Comparison of ENCODE assay signal across 18 cellular contexts in the genomic region with DNA sequence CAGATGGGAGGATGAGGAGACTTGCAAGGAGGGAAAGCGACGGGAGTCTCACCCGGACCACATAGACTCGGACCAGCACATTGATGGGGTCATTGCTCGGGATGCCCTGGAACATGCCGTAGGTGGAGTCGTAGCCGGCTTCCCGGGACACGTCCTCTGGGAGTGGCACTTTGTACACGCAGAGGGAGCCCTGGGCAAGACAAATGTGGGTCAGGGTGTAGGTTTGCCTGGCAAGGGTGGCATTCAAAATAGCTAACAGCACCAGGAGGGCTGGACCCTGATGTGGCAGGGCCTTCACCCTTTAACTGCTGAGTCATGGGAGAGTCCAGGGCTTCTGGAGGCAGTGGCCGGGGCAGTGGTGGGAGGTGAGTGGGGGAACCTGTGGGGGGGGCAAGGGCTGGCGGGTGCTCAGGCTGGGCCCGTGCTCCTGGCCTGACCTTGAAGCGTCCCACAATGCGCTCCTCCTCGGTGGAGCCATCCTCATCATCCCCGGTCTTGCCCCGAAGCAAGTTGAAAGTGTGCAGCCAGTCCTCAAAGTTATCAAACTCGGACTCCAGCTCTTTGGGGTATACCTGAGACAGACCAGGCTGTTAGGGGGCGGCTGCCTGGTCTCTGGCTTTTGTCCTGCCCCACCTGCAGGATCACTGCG. TPM values are rescaled to one million over a fixed set of nuclear protein-coding genes. Genes with fewer than 3 reads are reported as not detected.
DNase-seq lines count a peak whose midpoint lies in the region; ATAC-seq, FAIRE-seq and TF ChIP-seq lines count a peak whose summit lies in the region.
"Had no signal": no experiment of that assay in that cellular context is flagged by ENCODE, and none has a peak within 500 bp of the region (broad histone marks: within the 10 kb centered on the region; RNA-seq: fewer than 3 reads in every experiment).

No MANE protein-coding gene starts in this region.

- no peak for TF ChIP-seq CTCF in A549 (IDR thresholded peaks at IDR 0.05)
- no peak for TF ChIP-seq CTCF in RWPE2 (IDR thresholded peaks at IDR 0.05; ENCODE audit: poor library complexity, severe bottlenecking)
- no peak for TF ChIP-seq CTCF in kidney (IDR thresholded peaks at IDR 0.05; ENCODE audit: borderline replicate concordance, extremely low read depth, insufficient read depth)

- H3K9me3 ChIP-seq in A549 (no peaks in the 10 kb centered on the region), RWPE2 (ENCODE audit: severe bottlenecking) (no peaks in the 10 kb centered on the region), kidney (ENCODE audit: control insufficient read depth in 1 of 2, low read length in 2 of 2) (peaks cover 2 to 10% of the 10 kb centered on the region in 2 donors)

- POLR2A ChIA-PET in A549 (lab: Yijun Ruan, JAX), result no interaction called here

- peak in 1 of 2 experiments; percentile 35 for DNase-seq in A549 (ENCODE audit: low read depth in 1 of 2, low spot score in 1 of 2)
- DNase-seq in RWPE2 (ENCODE audit: low spot score), result peak; percentile 35
- peak; percentile 63 for DNase-seq in kidney
- DNase-seq in posterior vena cava (ENCODE audit: low spot score), result peak; percentile 60
- no peak for DNase-seq in NCI-H128 (lab: John Stamatoyannopoulos, UW; ENCODE audit: unreplicated experiment)
- DNase-seq in A172 (ENCODE audit: low spot score), result no peak
- no peak for DNase-seq in activated CD4-positive, alpha-beta T cell treated with anti-CD3 and anti-CD28 coated beads for 1 hour
- DNase-seq in activated naive CD4-positive, alpha-beta T cell treated with anti-CD3 and anti-CD28 coated beads for 36 hours, result no peak
- DNase-seq: 8988T; CD8-positive, alpha-beta T cell; COR-L47; GF-D8; GOT3 had no signal

- intact Hi-C loops in kidney (cut with DNase I) (no loop called here), posterior vena cava (cut with DNase I) (no loop called here)
- intact Hi-C loops in activated naive CD4-positive, alpha-beta T cell treated with anti-CD3 and anti-CD28 coated beads for 36 hours (cut with micrococcal nuclease), result no loop called here

- no peak for TF ChIP-seq RAD21 in A549 (conservative IDR thresholded peaks at IDR 0.05 in 1 of 2, IDR thresholded peaks at IDR 0.05 in 1 of 2)

- WGBS in A549 (ENCODE audit: missing lambda C conversion rate), result 88% methylated on average over 22 of the region's 22 CpGs

- peaks cover 11% of the 10 kb centered on the region for H3K9me3 Mint-ChIP-seq in activated naive CD4-positive, alpha-beta T cell treated with anti-CD3 and anti-CD28 coated beads for 36 hours

- no peaks in the 10 kb centered on the region for H3K36me3 Mint-ChIP-seq in activated naive CD4-positive, alpha-beta T cell treated with anti-CD3 and anti-CD28 coated beads for 36 hours (ENCODE audit: low read depth)
- H3K36me3 Mint-ChIP-seq: CD14-positive monocyte; CD8-positive, alpha-beta T cell had no signal

- no peak for TF ChIP-seq POLR2A in A549 (IDR thresholded peaks at IDR 0.05; ENCODE audit: low read length)

- CTCF ChIA-PET in A549 (lab: Yijun Ruan, JAX), result interaction anchor here (0.9 to 2.3 kb wide), 7 partner anchors 9 to 322 kb away, joined by 3 to 14 read pairs (median 6); no protein-coding TSS in a partner anchor
- CTCF ChIA-PET in activated naive CD4-positive, alpha-beta T cell treated with anti-CD3 and anti-CD28 coated beads for 36 hours (lab: Charles Lee), result interaction anchor here (0.6 to 1.4 kb wide), 5 partner anchors 78 to 282 kb away, joined by 3 to 4 read pairs (median 3); no protein-coding TSS in a partner anchor

- no peak overlapping the region for H3K4me2 ChIP-seq in A549

- FAIRE-seq in A549 (lab: Jason Lieb, UNC) (no peak), kidney (lab: Jason Lieb, UNC) (no peak)
- FAIRE-seq: GM19239 had no signal

- H3K4me3 Mint-ChIP-seq in activated naive CD4-positive, alpha-beta T cell treated with anti-CD3 and anti-CD28 coated beads for 36 hours, result no peak overlapping the region
- H3K4me3 Mint-ChIP-seq: CD14-positive monocyte; CD8-positive, alpha-beta T cell had no signal

- H3K27me3 ChIP-seq in RWPE2 (ENCODE audit: insufficient read depth, poor library complexity, severe bottlenecking), result no peaks in the 10 kb centered on the region

- peaks cover 18% of the 10 kb centered on the region for H3K4me1 ChIP-seq in A549
- no peaks in the 10 kb centered on the region for H3K4me1 ChIP-seq in RWPE2 (ENCODE audit: insufficient read depth, poor library complexity, severe bottlenecking)
- no peaks in the 10 kb centered on the region for H3K4me1 ChIP-seq in kidney (ENCODE audit: control insufficient read depth in 1 of 2, insufficient read depth in 1 of 2, low read depth in 1 of 2, low read length in 2 of 2)
- H3K4me1 ChIP-seq: HAP-1 had no signal

- H3K9ac ChIP-seq in kidney (ENCODE audit: low read length in 2 of 2), result no peak overlapping the region

- ATAC-seq in A549 (no peak), RWPE2 (ENCODE audit: low read depth) (no peak)
- ATAC-seq: CD8-positive, alpha-beta T cell had no signal

- H3K27ac Mint-ChIP-seq in activated naive CD4-positive, alpha-beta T cell treated with anti-CD3 and anti-CD28 coated beads for 36 hours, result no peak overlapping the region
- H3K27ac Mint-ChIP-seq: CD8-positive, alpha-beta T cell had no signal

- no peak for TF ChIP-seq EP300 in A549 (IDR thresholded peaks at IDR 0.05)

- H3K4me1 Mint-ChIP-seq in activated naive CD4-positive, alpha-beta T cell treated with anti-CD3 and anti-CD28 coated beads for 36 hours (ENCODE audit: low read depth), result peaks cover 2% of the 10 kb centered on the region

- no peaks in the 10 kb centered on the region for H3K27me3 Mint-ChIP-seq in activated naive CD4-positive, alpha-beta T cell treated with anti-CD3 and anti-CD28 coated beads for 36 hours (ENCODE audit: low read depth)

- H3K27ac ChIP-seq in A549, result peak overlapping the region; percentile 43 to 78
- H3K27ac ChIP-seq in RWPE2 (ENCODE audit: poor library complexity, severe bottlenecking), result no peak overlapping the region
- H3K27ac ChIP-seq in kidney (ENCODE audit: low read depth in 2 of 2, low read length in 2 of 2), result no peak overlapping the region

- H3K4me3 ChIP-seq in A549, result no peak overlapping the region
- H3K4me3 ChIP-seq in RWPE2 (ENCODE audit: severe bottlenecking), result no peak overlapping the region
- H3K4me3 ChIP-seq in kidney (ENCODE audit: low read length in 2 of 2), result no peak overlapping the region
- H3K4me3 ChIP-seq: HAP-1 had no signal

- H3K36me3 ChIP-seq in RWPE2 (ENCODE audit: low read depth) (no peaks in the 10 kb centered on the region), kidney (ENCODE audit: control insufficient read depth in 1 of 2, insufficient read depth in 2 of 2, low read length in 2 of 2) (no peaks in the 10 kb centered on the region)
- H3K36me3 ChIP-seq: HAP-1 had no signal

TF ChIP-seq in A549, 52 proteins besides CTCF, POLR2A, EP300 and RAD21:
- TF ChIP-seq, protein P1, sequence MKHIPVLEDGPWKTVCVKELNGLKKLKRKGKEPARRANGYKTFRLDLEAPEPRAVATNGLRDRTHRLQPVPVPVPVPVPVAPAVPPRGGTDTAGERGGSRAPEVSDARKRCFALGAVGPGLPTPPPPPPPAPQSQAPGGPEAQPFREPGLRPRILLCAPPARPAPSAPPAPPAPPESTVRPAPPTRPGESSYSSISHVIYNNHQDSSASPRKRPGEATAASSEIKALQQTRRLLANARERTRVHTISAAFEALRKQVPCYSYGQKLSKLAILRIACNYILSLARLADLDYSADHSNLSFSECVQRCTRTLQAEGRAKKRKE (CRISPR knock-in tag; IDR thresholded peaks at IDR 0.05; ENCODE audit: low read depth), result no peak
- TF ChIP-seq HOXA7 (CRISPR knock-in tag; IDR thresholded peaks at IDR 0.05), result no peak
- TF ChIP-seq MAFK (IDR thresholded peaks at IDR 0.05; ENCODE audit: partially characterized antibody), result peak; percentile 79
- TF ChIP-seq, protein P2, sequence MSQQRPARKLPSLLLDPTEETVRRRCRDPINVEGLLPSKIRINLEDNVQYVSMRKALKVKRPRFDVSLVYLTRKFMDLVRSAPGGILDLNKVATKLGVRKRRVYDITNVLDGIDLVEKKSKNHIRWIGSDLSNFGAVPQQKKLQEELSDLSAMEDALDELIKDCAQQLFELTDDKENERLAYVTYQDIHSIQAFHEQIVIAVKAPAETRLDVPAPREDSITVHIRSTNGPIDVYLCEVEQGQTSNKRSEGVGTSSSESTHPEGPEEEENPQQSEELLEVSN (IDR thresholded peaks at IDR 0.05; ENCODE audit: borderline replicate concordance, low read depth), result no peak
- TF ChIP-seq ELK1 (IDR thresholded peaks at IDR 0.05; ENCODE audit: low read depth, low read length), result no peak
- TF ChIP-seq NFE2L2 (conservative IDR thresholded peaks at IDR 0.05; ENCODE audit: low read length), result peak; percentile 82
- no peak for TF ChIP-seq MAX (IDR thresholded peaks at IDR 0.05)

RNA-seq across cellular contexts. Expression of gene OTOF, which starts 11.1 kb away (rescaled TPM):
- polyA plus RNA-seq in A549 (2011; rRNA removed) (0.13 and 0.22 TPM in 2 replicates), A549 (2017; fragmentation: RNase III; extraction: RNeasy Plus Mini Kit Qiagen cat#74134 plus additional on column Dnase treatment) (0.05 to 0.18 TPM (median 0.08 TPM) in 3 replicates), kidney (ENCODE audit: insufficient read depth, low read depth, low replicate concordance) (not detected)
- 0.15 and 0.17 TPM in 2 replicates for polyA plus RNA-seq in A549 (2012; cell fraction: cytosol; rRNA removed)
- 0.24 and 0.34 TPM in 2 replicates for polyA plus RNA-seq in A549 (2012; cell fraction: nucleus; rRNA removed)
- polyA minus RNA-seq in A549 (2011; rRNA and poly(A)+ RNA removed), result 0.49 and 0.74 TPM in 2 replicates
- total RNA-seq in kidney (0.16 TPM), posterior vena cava (under 1 TPM; 0.29 to 0.32 TPM)
- 2.1 TPM in 1 of 2 replicates, not detected in the other for total RNA-seq in A172 (2014; rRNA removed; shearing (Covaris generic))
- under 1 TPM; 0.45 to 0.52 TPM for total RNA-seq in activated naive CD4-positive, alpha-beta T cell treated with anti-CD3 and anti-CD28 coated beads for 36 hours
- total RNA-seq: HT1080 had no signal
- polyA plus RNA-seq: AG04450, CD14-positive monocyte had no signal

Comparison
In these comparisons a context has a peak if more than half of its experiments do, and no peak if none do; other contexts are left out.
1. DNase-seq: peak in RWPE2 (single experiment), kidney (single experiment) and posterior vena cava (single experiment); none in NCI-H128 (single experiment), A172 (single experiment), activated CD4-positive, alpha-beta T cell treated with anti-CD3 and anti-CD28 coated beads for 1 hour (single experiment) and activated naive CD4-positive, alpha-beta T cell treated with anti-CD3 and anti-CD28 coated beads for 36 hours (single experiment).
2. H3K27ac ChIP-seq: peak in A549 (2 of 2); none in RWPE2 (single experiment) and kidney (0 of 2).